Comparison of ENCODE assay signal across 8 cellular contexts in genomic region chr4:76430519-76431388, GRCh38. TPM values are rescaled to one million over a fixed set of nuclear protein-coding genes. Genes with fewer than 3 reads are reported as not detected.
A peak's percentile ranks its signal among the peaks of the same experiment; 100 is the strongest.
DNase-seq lines count a peak whose midpoint lies in the region; ATAC-seq, FAIRE-seq and TF ChIP-seq lines count a peak whose summit lies in the region.

No MANE protein-coding gene starts in this region.

- no peaks in the 10 kb centered on the region for H3K79me2 ChIP-seq in H1 (ENCODE audit: control insufficient read depth in 1 of 2, insufficient read depth in 2 of 2, low read length in 2 of 2)
- H3K79me2 ChIP-seq in neural cell (replicated peaks; ENCODE audit: insufficient read depth, low read length) = peaks cover 23% of the 10 kb centered on the region

- H3K4me1 ChIP-seq in H1 (replicated peaks in 1 of 4; ENCODE audit: control insufficient read depth in 3 of 4, insufficient read depth in 4 of 4, low read length in 3 of 4) = peaks cover 0 to 10% (median 8%) of the 10 kb centered on the region in 4 experiments; a peak in 4 of 7 replicates

- H3K23ac ChIP-seq in H1 (ENCODE audit: insufficient read length) = no peak overlapping the region

- no peaks in the 10 kb centered on the region for H3K9me3 ChIP-seq in H1 (ENCODE audit: insufficient read depth in 2 of 2, low read depth in 1 of 2, low read length in 1 of 2)
- H3K9me3 ChIP-seq in neural cell (ENCODE audit: low read length) = no peaks in the 10 kb centered on the region

- H3F3A ChIP-seq in neural cell (ENCODE audit: insufficient read depth, low read length, poor library complexity, severe bottlenecking) = no peaks in the 10 kb centered on the region

- H3K4me3 Mint-ChIP-seq in activated T-cell treated with anti-CD3 and anti-CD28 coated beads, Interleukin-2, amount 50 U/mL, for 4 hours = no peak overlapping the region

- no peaks in the 10 kb centered on the region for H3K9me2 ChIP-seq in neural cell (ENCODE audit: insufficient read depth, low read length)

- peak overlapping the region; percentile 38; the same call in 1 of the 2 replicates for H4K8ac ChIP-seq in H1 (ENCODE audit: extremely low read depth, insufficient read depth, low read length)

- H2AK5ac ChIP-seq in H1 (ENCODE audit: low read depth, low read length) = no peak overlapping the region

- H3K9me3 Mint-ChIP-seq in activated T-cell treated with anti-CD3 and anti-CD28 coated beads, Interleukin-2, amount 50 U/mL, for 4 hours = no peaks in the 10 kb centered on the region

- H3K4ac ChIP-seq in H1 (replicated peaks; ENCODE audit: insufficient read length, low read depth, low read length) = no peak overlapping the region

- no peaks in the 10 kb centered on the region for H3K36me3 Mint-ChIP-seq in activated T-cell treated with anti-CD3 and anti-CD28 coated beads, Interleukin-2, amount 50 U/mL, for 4 hours (ENCODE audit: insufficient read depth)

- H3K56ac ChIP-seq in H1 (replicated peaks; ENCODE audit: insufficient read length, low read depth, low read length) = no peak overlapping the region

- no peak overlapping the region for H3K18ac ChIP-seq in H1 (ENCODE audit: extremely low read depth, low read length)

- no peak overlapping the region for H4K91ac ChIP-seq in H1 (replicated peaks; ENCODE audit: insufficient read length, low read length)

- no peaks in the 10 kb centered on the region for H3K36me3 ChIP-seq in H1 (ENCODE audit: control insufficient read depth in 2 of 4, insufficient read depth in 4 of 4, low read length in 3 of 4)
- H3K36me3 ChIP-seq in neural cell (ENCODE audit: insufficient read depth, low read length) = no peaks in the 10 kb centered on the region

- no peak overlapping the region for H3K4me2 ChIP-seq in H1 (ENCODE audit: insufficient read depth in 1 of 2, low read depth in 2 of 2, low read length in 2 of 2)
- no peak overlapping the region for H3K4me2 ChIP-seq in neural cell (ENCODE audit: low read length)

- H3K4me1 Mint-ChIP-seq in activated T-cell treated with anti-CD3 and anti-CD28 coated beads, Interleukin-2, amount 50 U/mL, for 4 hours (ENCODE audit: low read depth) = peaks cover 1% of the 10 kb centered on the region

- 0 out of 2 replicates have a peak, but pooled peaks cover under 1% of the 10 kb centered on the region for H3K23me2 ChIP-seq in H1 (ENCODE audit: low read depth, low read length)

- H3K79me1 ChIP-seq in H1 (ENCODE audit: low read depth, low read length) = no peaks in the 10 kb centered on the region

- 58% methylated on average over 15 of the region's 15 CpGs; no CpG with 5 or more reads in 1 of the 2 experiments for WGBS in H1 (ENCODE audit: extremely low coverage in 1 of 2, insufficient coverage in 1 of 2, insufficient read length in 1 of 2, insufficient replicate concordance in 2 of 2, low coverage in 1 of 2, low lambda C conversion rate in 2 of 2, missing lambda C conversion rate in 1 of 2), 2 experiments

- no peak overlapping the region for H3K27ac ChIP-seq in HL-60 (replicated peaks)
- no peak overlapping the region for H3K27ac ChIP-seq in H1 (ENCODE audit: low read depth, low read length)
- no peak overlapping the region for H3K27ac ChIP-seq in neural cell (ENCODE audit: low read length)

- H3K4me3 ChIP-seq in HL-60 (replicated peaks; ENCODE audit: insufficient read depth, low read length) (no peak overlapping the region), H1 (ENCODE audit: extremely low read depth in 1 of 4, insufficient read depth in 2 of 4, low read depth in 3 of 4, low read length in 4 of 4) (no peak overlapping the region), neural cell (ENCODE audit: low read length) (no peak overlapping the region)

- CTCF ChIA-PET in H1 (lab: Charles Lee; ENCODE audit: partially characterized antibody) = interaction anchor here (0.6 to 17.5 kb wide), 43 partner anchors 9 to 589 kb away, joined by 3 to 314 read pairs (median 4); no protein-coding TSS in a partner anchor

- no peak overlapping the region for H2BK5ac ChIP-seq in H1 (ENCODE audit: low read depth, low read length)

- DNase-seq in D721Med (ENCODE audit: insufficient read length, low spot score) (no peak), HL-60 (ENCODE audit: low read depth in 1 of 2, low spot score in 1 of 2) (no peak), OCI-M1 (lab: John Stamatoyannopoulos, UW) (peak; percentile 81), H1 (ENCODE audit: low read depth in 1 of 2, low spot score in 2 of 2) (no peak)
- DNase-seq in activated T-cell treated with anti-CD3 and anti-CD28 coated beads, Interleukin-2, amount 50 U/mL, for 4 hours = no peak

- no peak overlapping the region for H2BK20ac ChIP-seq in H1 (ENCODE audit: low read length)

- H2BK120ac ChIP-seq in H1 (replicated peaks; ENCODE audit: low read depth, low read length) = no peak overlapping the region

- H3K9ac ChIP-seq in H1 (replicated peaks in 1 of 4; ENCODE audit: extremely low read depth in 1 of 4, low read depth in 3 of 4, low read length in 3 of 4) (no peak overlapping the region), neural cell (ENCODE audit: low read length) (no peak overlapping the region)

- POLR2A ChIA-PET in H1 (lab: Charles Lee; ENCODE audit: partially characterized antibody) = interaction anchor here (0.8 to 1.0 kb wide), 4 partner anchors 17 to 125 kb away, joined by 3 to 9 read pairs (median 3); no protein-coding TSS in a partner anchor

- TF ChIP-seq EP300 in H1 (IDR thresholded peaks at IDR 0.05; ENCODE audit: borderline replicate concordance in 1 of 2, low read depth in 2 of 2, low read length in 2 of 2) (no peak), neural cell (conservative IDR thresholded peaks at IDR 0.05; ENCODE audit: poor library complexity, severe bottlenecking) (no peak)

- no peak overlapping the region for H4K5ac ChIP-seq in H1 (ENCODE audit: insufficient read length, low read depth, low read length)

- peak; percentile 72 to 83 for TF ChIP-seq RAD21 in H1 (IDR thresholded peaks at IDR 0.05 in 1 of 2, conservative IDR thresholded peaks at IDR 0.05 in 1 of 2; ENCODE audit: low read depth in 2 of 2, low read length in 2 of 2)
- TF ChIP-seq RAD21 in neural cell (conservative IDR thresholded peaks at IDR 0.05) = peak; percentile 91

- H3K14ac ChIP-seq in H1 (ENCODE audit: insufficient read length) = no peak overlapping the region

- H3K27me3 Mint-ChIP-seq in activated T-cell treated with anti-CD3 and anti-CD28 coated beads, Interleukin-2, amount 50 U/mL, for 4 hours (ENCODE audit: low read depth) = peaks cover 20% of the 10 kb centered on the region

- TF ChIP-seq CTCF in D721Med (IDR thresholded peaks at IDR 0.05; ENCODE audit: insufficient read depth, missing control alignments) = peak; percentile 75
- TF ChIP-seq CTCF in HL-60 (IDR thresholded peaks at IDR 0.05; ENCODE audit: insufficient read depth, low read length) = peak; percentile 24
- TF ChIP-seq CTCF in H1 (IDR thresholded peaks at IDR 0.05; ENCODE audit: control extremely low read depth in 1 of 3, insufficient read depth in 1 of 3, low read depth in 1 of 3, low read length in 3 of 3) = peak in 2 of 3 experiments; percentile 43 to 45; a peak in 2 of 4 replicates
- peak; percentile 89 for TF ChIP-seq CTCF in neural cell (IDR thresholded peaks at IDR 0.05; ENCODE audit: poor library complexity, severe bottlenecking)

- FAIRE-seq in D721Med (lab: Jason Lieb, UNC) (peak; percentile 77), H1 (lab: Jason Lieb, UNC) (peak; percentile 24)

- H3K27me3 ChIP-seq in HL-60 (ENCODE audit: insufficient read depth, poor library complexity, severe bottlenecking) (peaks cover 9% of the 10 kb centered on the region), H1 (replicated peaks in 1 of 4; ENCODE audit: control insufficient read depth in 3 of 4, extremely low read depth in 1 of 4, insufficient read depth in 3 of 4, low read length in 3 of 4) (no peaks in the 10 kb centered on the region), neural cell (ENCODE audit: insufficient read depth, low read depth, low read length) (no peaks in the 10 kb centered on the region)

- H4K20me1 ChIP-seq in H1 (replicated peaks in 1 of 2; ENCODE audit: control insufficient read depth in 1 of 2, insufficient read depth in 2 of 2, low read length in 2 of 2) (no peaks in the 10 kb centered on the region), neural cell (ENCODE audit: insufficient read depth) (no peaks in the 10 kb centered on the region)

- H2AFZ ChIP-seq in H1 (ENCODE audit: low read length) (no peak overlapping the region), neural cell (ENCODE audit: low read depth, low read length) (no peak overlapping the region)

- ATAC-seq in GM21447 (IDR thresholded peaks at IDR 0.05; ENCODE audit: unreplicated experiment) = no peak
- no peak for ATAC-seq in activated T-cell treated with anti-CD3 and anti-CD28 coated beads, Interleukin-2, amount 50 U/mL, for 4 hours
- no peak for ATAC-seq in GM21528 (IDR thresholded peaks at IDR 0.05; ENCODE audit: low FRiP score, unreplicated experiment)

- no peak overlapping the region for H2BK12ac ChIP-seq in H1 (ENCODE audit: low read depth, low read length)

- H2BK15ac ChIP-seq in H1 (ENCODE audit: low read length) = no peak overlapping the region

- TF ChIP-seq POLR2A in H1 (IDR thresholded peaks at IDR 0.05; ENCODE audit: control extremely low read depth in 1 of 2, low read depth in 2 of 2, low read length in 2 of 2) = no peak

RNA-seq across cellular contexts. Expression of gene SHROOM3, which starts 4.3 kb away (rescaled TPM):
- total RNA-seq in H1 (2021; fragmentation: NEBNext Ultra II Directional; extraction: Animal tissue kit (Norgen Biotek cat#: 25700)) = 34.0 and 35.6 TPM in 2 replicates
- polyA plus RNA-seq in H1 (2011; rRNA removed) = 15.8 and 19.7 TPM in 2 replicates
- 15.7 TPM for polyA plus RNA-seq in H1 (2011; cell fraction: cytosol; rRNA removed)
- 33.4 TPM for polyA plus RNA-seq in H1 (2011; cell fraction: nucleus; rRNA removed)
- 14.8 to 19.0 TPM (median 17.2 TPM) in 4 replicates for polyA plus RNA-seq in H1 (2012, experiment 1 of 2)
- polyA plus RNA-seq in H1 (2012, experiment 2 of 2) = 6.4 TPM
- polyA plus RNA-seq in H1 (2013, experiment 1 of 2) = 14.4 TPM
- 14.2 TPM for polyA plus RNA-seq in H1 (2013, experiment 2 of 2)
- 74.3 and 90.8 TPM in 2 replicates for polyA minus RNA-seq in H1 (2011; rRNA and poly(A)+ RNA removed)
- polyA minus RNA-seq in H1 (2011; cell fraction: cytosol; rRNA and poly(A)+ RNA removed) = 42.9 TPM
- polyA minus RNA-seq in H1 (2011; cell fraction: nucleus; rRNA and poly(A)+ RNA removed) = 106 TPM
- 2.7 and 8.0 TPM in 2 replicates for polyA plus RNA-seq in neural cell
- 20.5 and 26.5 TPM in 2 replicates for polyA minus RNA-seq in neural cell
- total RNA-seq in activated T-cell treated with anti-CD3 and anti-CD28 coated beads, Interleukin-2, amount 50 U/mL, for 4 hours = under 1 TPM; 0.05 to 0.33 (median 0.08) TPM

RNA-seq across cellular contexts. Expression of gene CCDC158, which starts 9.8 kb away (rescaled TPM):
- total RNA-seq in H1 (2021; fragmentation: NEBNext Ultra II Directional; extraction: Animal tissue kit (Norgen Biotek cat#: 25700)) = not detected in 2 replicates
- polyA plus RNA-seq in H1 (2011; rRNA removed) (not detected in 2 replicates), neural cell (not detected in 2 replicates)
- polyA plus RNA-seq in H1 (2011; cell fraction: cytosol; rRNA removed) = not detected
- polyA plus RNA-seq in H1 (2011; cell fraction: nucleus; rRNA removed) = 0.04 TPM
- 0.05 TPM in 1 of 4 replicates, not detected in the others for polyA plus RNA-seq in H1 (2012, experiment 1 of 2)
- not detected for polyA plus RNA-seq in H1 (2012, experiment 2 of 2)
- polyA plus RNA-seq in H1 (2013, experiment 1 of 2) = 0.02 TPM
- polyA plus RNA-seq in H1 (2013, experiment 2 of 2) = 0.02 TPM
- not detected in 2 replicates for polyA minus RNA-seq in H1 (2011; rRNA and poly(A)+ RNA removed)
- polyA minus RNA-seq in H1 (2011; cell fraction: cytosol; rRNA and poly(A)+ RNA removed) = not detected
- polyA minus RNA-seq in H1 (2011; cell fraction: nucleus; rRNA and poly(A)+ RNA removed) = not detected
- polyA minus RNA-seq in neural cell = not detected in 2 replicates
- not detected for total RNA-seq in activated T-cell treated with anti-CD3 and anti-CD28 coated beads, Interleukin-2, amount 50 U/mL, for 4 hours

Comparison
In these comparisons a context has a peak if more than half of its experiments do, and no peak if none do; other contexts are left out.
1. CTCF ChIP-seq: peak in every context shown above with its lines; median percentile 89 in neural cell; 75 in D721Med; 44 in H1; 24 in HL-60.
2. RNA of gene SHROOM3, which starts 4.3 kb away (total RNA-seq): 34.0 to 35.6 TPM in H1; 0.05 to 0.33 TPM in activated T-cell treated with anti-CD3 and anti-CD28 coated beads, Interleukin-2, amount 50 U/mL, for 4 hours; every median in the first group is over 10 times any median in the second.